ENCODE assay signal across 8 cellular contexts in the genomic region with DNA sequence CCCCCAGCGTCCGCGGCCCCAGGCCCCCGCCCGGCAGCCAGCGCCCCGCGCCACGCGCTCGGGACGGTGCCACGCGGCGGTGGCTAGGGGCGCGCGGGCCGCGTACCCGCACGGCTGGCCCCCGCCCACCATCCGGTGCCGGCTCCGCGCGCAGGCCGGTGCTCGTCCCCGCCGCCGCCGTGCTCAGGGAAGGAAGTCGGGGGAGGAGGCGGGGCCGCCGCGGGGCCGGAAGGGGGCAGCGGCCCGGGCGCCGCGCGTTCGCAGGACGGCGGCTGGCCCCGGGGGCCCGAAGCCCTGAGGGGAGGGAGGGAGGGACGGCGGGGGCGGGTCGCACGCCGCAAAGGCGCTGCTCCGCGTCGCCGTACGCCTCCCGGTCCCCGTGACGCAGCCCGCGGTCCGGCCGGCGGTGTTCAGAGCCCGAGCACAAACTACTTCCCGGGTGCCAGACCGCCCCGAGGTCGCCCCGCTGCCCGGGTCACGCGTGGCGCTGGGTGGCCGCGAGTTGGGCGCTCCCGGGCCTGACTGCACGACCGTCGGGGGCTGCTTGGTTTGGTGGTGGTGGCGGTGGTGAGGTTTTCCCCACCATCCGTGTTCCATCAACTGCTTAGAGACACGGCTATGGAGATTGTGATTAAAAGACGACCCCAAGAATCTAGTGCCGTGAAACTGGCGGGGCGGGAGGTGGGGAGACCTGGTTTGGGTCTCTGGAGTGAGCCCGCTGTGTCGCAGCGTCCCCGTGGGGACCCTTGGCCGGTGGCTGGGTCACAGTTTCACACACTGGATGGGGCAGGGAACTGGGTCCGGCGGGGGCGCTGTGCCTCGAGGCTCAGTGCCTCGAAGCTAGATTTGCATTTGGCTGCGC. TPM values are rescaled to one million over a fixed set of nuclear protein-coding genes. Genes with fewer than 3 reads are reported as not detected.
DNase-seq lines count a peak whose midpoint lies in the region; ATAC-seq, FAIRE-seq and TF ChIP-seq lines count a peak whose summit lies in the region.

A gene (minus strand): TSS at position 205 of the 862 bp plus-strand sequence. CDS start 1,818 bp downstream, outside the sequence.

- intact Hi-C loops in CD4-positive, alpha-beta memory T cell (cut with micrococcal nuclease), result loop anchor here (1.0 to 10.0 kb wide), 7 partner anchors 21 to 737 kb away; a partner anchor contains a TSS

- no peaks in the 10 kb centered on the region for H3K9me3 Mint-ChIP-seq in CD4-positive, alpha-beta memory T cell
- no peaks in the 10 kb centered on the region for H3K9me3 Mint-ChIP-seq in neural crest cell

- no peaks in the 10 kb centered on the region for H3K27me3 ChIP-seq in CD4-positive, alpha-beta memory T cell (ENCODE audit: insufficient read depth, low read length)
- H3K27me3 ChIP-seq in stomach smooth muscle (ENCODE audit: control insufficient read depth in 1 of 2, insufficient read depth in 2 of 2, low read length in 2 of 2), result no peaks in the 10 kb centered on the region

- H3K4me1 Mint-ChIP-seq in CD4-positive, alpha-beta memory T cell, result peaks cover 27 to 64% (median 39%) of the 10 kb centered on the region in 4 donors
- H3K4me1 Mint-ChIP-seq in neural crest cell, result peaks cover 50% of the 10 kb centered on the region

- CTCF ChIA-PET in CD4-positive, alpha-beta memory T cell (lab: Charles Lee; ENCODE audit: partially characterized antibody), result interaction anchor here (0.6 to 1.7 kb wide), 7 partner anchors 8 to 587 kb away, joined by 3 to 15 read pairs (median 3); a partner anchor contains a TSS

- H3K4me3 Mint-ChIP-seq in CD4-positive, alpha-beta memory T cell, result peak within 1 kb of the TSS; percentile 83 to 95 (median 92)
- peak within 1 kb of the TSS; percentile 88 for H3K4me3 Mint-ChIP-seq in neural crest cell

- H3K27ac ChIP-seq in CD4-positive, alpha-beta memory T cell (ENCODE audit: low read depth, low read length), result peak within 1 kb of the TSS; percentile 94
- peak within 1 kb of the TSS; percentile 86 for H3K27ac ChIP-seq in stomach smooth muscle (ENCODE audit: low read length)

- FAIRE-seq in GM19239 (lab: Jason Lieb, UNC), result peak; percentile 55

- H3K27ac Mint-ChIP-seq in CD4-positive, alpha-beta memory T cell, result peak within 1 kb of the TSS; percentile 85 to 98 (median 95)
- peak within 1 kb of the TSS; percentile 95 for H3K27ac Mint-ChIP-seq in neural crest cell (ENCODE audit: unreplicated experiment)

- no peaks in the 10 kb centered on the region for H3K27me3 Mint-ChIP-seq in CD4-positive, alpha-beta memory T cell
- H3K27me3 Mint-ChIP-seq in neural crest cell (ENCODE audit: low read depth), result no peaks in the 10 kb centered on the region

- POLR2A ChIA-PET in CD4-positive, alpha-beta memory T cell (lab: Charles Lee; ENCODE audit: partially characterized antibody), result interaction anchor here (1.2 to 2.1 kb wide), 5 partner anchors 8 to 588 kb away, joined by 4 to 12 read pairs (median 8); a partner anchor contains a TSS

- peaks cover 7% of the 10 kb centered on the region for H3K36me3 ChIP-seq in CD4-positive, alpha-beta memory T cell (ENCODE audit: insufficient read depth, low read length)
- peaks cover 12 to 16% of the 10 kb centered on the region in 2 donors for H3K36me3 ChIP-seq in stomach smooth muscle (ENCODE audit: control insufficient read depth in 2 of 2, insufficient read depth in 2 of 2, low read length in 2 of 2)

- peak within 1 kb of the TSS; percentile 86 to 87 for H3K9ac ChIP-seq in stomach smooth muscle (ENCODE audit: low read length in 2 of 2)

- peaks cover 14 to 29% of the 10 kb centered on the region in 2 donors for H3K36me3 Mint-ChIP-seq in CD4-positive, alpha-beta memory T cell
- peaks cover 8% of the 10 kb centered on the region for H3K36me3 Mint-ChIP-seq in neural crest cell (ENCODE audit: low read depth)

- peak; percentile 73 for ATAC-seq in HG03457 (IDR thresholded peaks at IDR 0.05; ENCODE audit: unreplicated experiment)

- DNase-seq in CD4-positive, alpha-beta memory T cell, result peak; percentile 78 to 84 (median 81)
- DNase-seq in GM19239 (ENCODE audit: insufficient read length, low spot score) (peak; percentile 61), RPMI8226 (peak; percentile 81), fibroblast of the aortic adventitia (ENCODE audit: low read depth) (peak; percentile 46), neural crest cell (ENCODE audit: low read depth, low spot score) (peak; percentile 62)
- peak; percentile 72 for DNase-seq in activated T-helper 9 cell treated with anti-CD3 and anti-CD28 coated beads, Interleukin-2, amount 50 U/mL, for 16 hours (ENCODE audit: low read depth)

- H3K4me3 ChIP-seq in CD4-positive, alpha-beta memory T cell (ENCODE audit: low read length in 2 of 2), result peak within 1 kb of the TSS; percentile 55 to 81
- H3K4me3 ChIP-seq in fibroblast of the aortic adventitia (ENCODE audit: low read depth, low read length) (peak within 1 kb of the TSS; percentile 77), stomach smooth muscle (ENCODE audit: low read length in 2 of 2) (peak within 1 kb of the TSS; percentile 81 to 85)

- TF ChIP-seq CTCF in fibroblast of the aortic adventitia (IDR thresholded peaks at IDR 0.05; ENCODE audit: insufficient read depth, low read length), result peak; percentile 52
- TF ChIP-seq CTCF in neural crest cell (conservative IDR thresholded peaks at IDR 0.05), result peak; percentile 49

- peaks cover 30% of the 10 kb centered on the region for H3K4me1 ChIP-seq in CD4-positive, alpha-beta memory T cell (ENCODE audit: insufficient read depth, low read length)
- peaks cover 13% of the 10 kb centered on the region for H3K4me1 ChIP-seq in stomach smooth muscle (ENCODE audit: control insufficient read depth, insufficient read depth, low read length)

- no peaks in the 10 kb centered on the region for H3K9me3 ChIP-seq in CD4-positive, alpha-beta memory T cell (ENCODE audit: control insufficient read depth in 1 of 2, low read length in 2 of 2)
- H3K9me3 ChIP-seq in stomach smooth muscle (ENCODE audit: control insufficient read depth in 2 of 2, low read length in 2 of 2), result no peaks in the 10 kb centered on the region

RNA-seq across cellular contexts. Expression of the gene that starts here (rescaled TPM):
- total RNA-seq in CD4-positive, alpha-beta memory T cell, result 10 to 100 TPM; 66.6 to 67.7 TPM
- 100 to 1,000 TPM in 1 of 2 donors, 10 to 100 TPM in 1; 86.6 to 119 TPM for polyA plus RNA-seq in CD4-positive, alpha-beta memory T cell
- total RNA-seq in fibroblast of the aortic adventitia (ENCODE audit: low replicate concordance), result 91.2 and 111 TPM in 2 replicates
- 120 and 122 TPM in 2 replicates for total RNA-seq in neural crest cell

Comparison
In these comparisons a context has a peak if more than half of its experiments do, and no peak if none do; other contexts are left out.
1. Peak in every context shown above with its lines: DNase-seq, ATAC-seq, H3K4me3 ChIP-seq and H3K27ac ChIP-seq.